8 cellular contexts compared by ENCODE assay signal in genomic region chr2:183038341-183039300, GRCh38. TPM values are rescaled to one million over a fixed set of nuclear protein-coding genes. Genes with fewer than 3 reads are reported as not detected.
DNase-seq lines count a peak whose midpoint lies in the region; ATAC-seq, FAIRE-seq and TF ChIP-seq lines count a peak whose summit lies in the region.

NCKAP1 (minus strand) TSS chr2:183038457; CDS start chr2:183038099, 358 bp downstream.

- no peaks in the 10 kb centered on the region for H3K27me3 ChIP-seq in small intestine (ENCODE audit: control insufficient read depth in 2 of 2, insufficient read depth in 2 of 2, low read length in 2 of 2)

- in situ Hi-C loops in GM13977 (cut with MboI; ENCODE audit: low pct_unique_long_range_greater_than_20kb, low sequenced_read_pairs, unreplicated experiment): no loop called here

- ATAC-seq in HG02798 (IDR thresholded peaks at IDR 0.05; ENCODE audit: poor library complexity, unreplicated experiment): peak; percentile 83

- H3K4me3 ChIP-seq in small intestine (ENCODE audit: low read depth in 1 of 2, low read length in 2 of 2): peak within 1 kb of the TSS; percentile 65 to 78

- DNase-seq in GM13977 (ENCODE audit: low spot score) (peak; percentile 91), NCI-H2107 (lab: John Stamatoyannopoulos, UW) (peak; percentile 62), immature natural killer cell (peak; percentile 87 to 91 (median 89)), small intestine (peak; percentile 87), MV-4-11 (lab: John Stamatoyannopoulos, UW) (no peak)
- DNase-seq in activated CD4-positive, CD25-positive, alpha-beta regulatory T cell treated with anti-CD3 and anti-CD28 coated beads, Interleukin-2, amount 50 U/mL, for 16 hours (ENCODE audit: low read depth, low spot score): peak; percentile 62
- peak; percentile 83 for DNase-seq in central memory CD4-positive, alpha-beta T cell

- WGBS in small intestine, 3 donors: 2% methylated on average over 35 to 68 of the region's 68 CpGs

- FAIRE-seq in small intestine (lab: Jason Lieb, UNC): no peak

- peak; percentile 92 for TF ChIP-seq CTCF in GM13977 (IDR thresholded peaks at IDR 0.05; ENCODE audit: extremely low read depth, insufficient read depth, missing control alignments)

- no peaks in the 10 kb centered on the region for H3K9me3 ChIP-seq in small intestine (ENCODE audit: control insufficient read depth, low read depth)

- no peaks in the 10 kb centered on the region for H3K9me3 Mint-ChIP-seq in immature natural killer cell

- H3K4me3 Mint-ChIP-seq in immature natural killer cell: peak within 1 kb of the TSS; percentile 83 to 94 (median 91)

- H3K36me3 ChIP-seq in small intestine (ENCODE audit: control insufficient read depth in 2 of 2, insufficient read depth in 2 of 2, low read length in 2 of 2): no peaks in the 10 kb centered on the region

- H3K27ac ChIP-seq in small intestine (ENCODE audit: low read depth in 1 of 2, low read length in 1 of 2): peak within 1 kb of the TSS; percentile 97 to 98

- H3K36me3 Mint-ChIP-seq in immature natural killer cell: no peaks in the 10 kb centered on the region

- H3K4me1 Mint-ChIP-seq in immature natural killer cell: peaks cover 32 to 37% of the 10 kb centered on the region in 2 donors

- peaks cover 19 to 23% (median 21%) of the 10 kb centered on the region in 3 donors for H3K27me3 Mint-ChIP-seq in immature natural killer cell (ENCODE audit: low read depth in 3 of 3)

- H3K4me1 ChIP-seq in small intestine (ENCODE audit: control insufficient read depth in 2 of 2, insufficient read depth in 1 of 2, low read depth in 1 of 2, low read length in 1 of 2): no peaks in the 10 kb centered on the region

- peak within 1 kb of the TSS; percentile 57 to 91 (median 79) for H3K27ac Mint-ChIP-seq in immature natural killer cell

RNA-seq across cellular contexts. Expression of gene NCKAP1, which starts in this region (rescaled TPM):
- 1 to 10 TPM in 2 of 3 donors, under 1 TPM in 1; 0.52 to 3.7 (median 2.2) TPM for polyA plus RNA-seq in immature natural killer cell
- 10 to 100 TPM; 60.3 to 81.4 (median 61.6) TPM for polyA plus RNA-seq in small intestine

Comparison
In these comparisons a context has a peak if more than half of its experiments do, and no peak if none do; other contexts are left out.
1. RNA of gene NCKAP1 (polyA plus RNA-seq): 60.3 to 81.4 TPM in small intestine; 0.52 to 3.7 TPM in immature natural killer cell; every median in the first group is over 10 times any median in the second.